ENCODE assay signal across 19 cellular contexts in the genomic region with DNA sequence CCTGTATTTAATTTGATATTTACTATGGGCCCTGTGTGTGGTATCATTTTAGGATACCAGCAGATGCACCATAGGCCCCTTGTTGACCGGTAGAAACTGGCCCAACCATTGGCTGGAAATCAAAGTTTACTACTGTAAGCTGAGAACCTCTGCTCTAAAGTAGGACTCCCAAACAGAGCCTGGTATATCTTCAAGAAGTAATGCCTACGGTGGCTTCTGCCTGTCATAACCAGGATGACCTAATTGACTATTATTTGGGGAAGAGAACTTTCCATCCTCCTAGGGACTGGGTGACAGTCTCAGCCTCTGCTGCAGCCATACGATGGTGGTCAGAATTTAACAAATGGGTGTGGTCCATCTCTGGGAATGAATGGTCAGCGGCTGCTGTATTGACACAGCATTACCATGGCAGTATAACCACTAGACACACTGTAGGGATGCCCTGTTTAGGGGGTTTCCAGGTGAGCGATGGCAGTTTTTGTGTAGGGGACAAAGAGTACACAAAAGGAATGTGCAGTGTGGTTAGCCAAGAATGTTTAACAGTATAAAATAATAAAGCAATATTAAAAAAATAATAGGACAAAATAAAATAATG. TPM values are rescaled to one million over a fixed set of nuclear protein-coding genes. Genes with fewer than 3 reads are reported as not detected.
"Had no signal": no experiment of that assay in that cellular context is flagged by ENCODE, and none has a peak within 500 bp of the region (broad histone marks: within the 10 kb centered on the region; RNA-seq: fewer than 3 reads in every experiment).

No MANE protein-coding gene starts in this region.

- ATAC-seq: activated naive CD4-positive, alpha-beta T cell treated with anti-CD3 and anti-CD28 coated beads, Interleukin-2, amount 50 U/mL, for 72 hours; esophagus mucosa; sciatic nerve; stimulated activated effector memory CD8-positive, alpha-beta T cell treated with anti-CD3 and anti-CD28 coated beads, Interleukin-12 subunit alpha, Interleukin-12 subunit beta, amount 100 ng/mL, for 72 hours had no signal

- H3K9me3 ChIP-seq: adrenal gland, heart right ventricle, stomach had no signal

- H3K4me3 ChIP-seq: adrenal gland, heart right ventricle, stomach had no signal

- DNase-seq: activated CD4-positive, alpha-beta T cell treated with anti-CD3 and anti-CD28 coated beads for 1 hour; activated gamma-delta T cell treated with Interleukin-2 at 50 U/mL for 16 hours; adrenal gland; central memory CD4-positive, alpha-beta T cell; cortex of kidney; effector CD8-positive, alpha-beta T cell; heart right ventricle; immature natural killer cell; occipital lobe; stimulated activated CD4-positive, alpha-beta T cell treated with anti-CD3 and anti-CD28 coated beads, Interleukin-4, amount 100 ng/mL, for 24 hours; stomach; SW 1271; WERI-Rb-1 had no signal

- H3K27me3 ChIP-seq: adrenal gland, heart right ventricle, stomach had no signal

- H3K27ac ChIP-seq: adrenal gland, stomach, WERI-Rb-1 had no signal

- H3K36me3 ChIP-seq: adrenal gland, stomach, WERI-Rb-1 had no signal

RNA-seq across cellular contexts. Expression of a gene that starts 37.3 kb away (rescaled TPM):
- total RNA-seq: activated CD8-positive, alpha-beta memory T cell treated with anti-CD3 and anti-CD28 coated beads for 36 hours; activated naive CD4-positive, alpha-beta T cell treated with anti-CD3 and anti-CD28 coated beads, Interleukin-2, amount 50 U/mL, for 72 hours; T-helper 2 cell treated with Interferon-gamma antibody and Interleukin-4, amounts not matched to agents 100 ng/mL and 5 ng/mL, for 36 hours had no signal
